Comparison of ENCODE assay signal across 8 cellular contexts in the genomic region with DNA sequence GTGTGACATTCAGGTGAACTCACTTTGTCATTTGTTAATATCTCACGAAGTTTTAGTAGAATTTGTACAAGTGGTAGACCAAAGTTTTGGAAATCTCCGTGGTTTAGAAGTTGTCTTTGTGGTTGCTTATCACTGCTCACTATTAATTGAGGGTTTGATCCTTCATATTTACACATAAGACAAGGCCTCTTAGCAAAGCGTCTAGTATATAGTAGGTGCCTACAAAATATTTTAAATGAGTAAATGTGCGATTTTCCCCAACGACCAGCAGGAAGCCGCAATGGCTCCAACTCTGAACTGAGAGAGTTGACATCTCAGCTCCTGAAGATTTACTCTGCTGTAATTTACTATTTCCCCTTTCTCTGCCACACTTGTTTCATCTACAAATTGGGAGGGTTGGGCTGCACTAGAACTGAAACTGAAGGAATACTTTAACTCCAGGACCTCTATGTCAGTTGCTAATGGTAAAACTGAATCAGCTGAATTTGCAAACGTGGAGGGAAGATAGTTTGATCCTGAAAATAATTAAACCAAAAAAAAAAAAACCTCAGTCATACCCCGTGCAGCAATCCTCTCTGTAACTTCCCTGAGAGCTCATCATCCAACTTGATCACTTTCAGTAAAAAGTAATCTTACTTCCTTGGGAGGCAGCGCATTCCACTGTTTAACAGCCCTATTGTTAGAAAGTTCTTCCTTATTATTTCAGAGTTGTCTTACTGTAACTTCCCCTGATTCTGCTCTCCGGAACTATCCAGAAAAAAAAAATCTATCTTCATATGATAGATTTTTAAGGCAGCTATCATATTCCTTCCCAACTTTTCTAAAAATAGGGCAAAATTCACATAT. TPM values are rescaled to one million over a fixed set of nuclear protein-coding genes. Genes with fewer than 3 reads are reported as not detected.
A peak's percentile ranks its signal among the peaks of the same experiment; 100 is the strongest.
DNase-seq lines count a peak whose midpoint lies in the region; ATAC-seq and TF ChIP-seq lines count a peak whose summit lies in the region.

No MANE protein-coding gene starts in this region.

- no CpG with 5 or more reads among the region's 10 CpGs for WGBS in iPS DF 6.9 (ENCODE audit: insufficient coverage, insufficient read length)
- 23 to 30% (median 26%) methylated on average over 10 of the region's 10 CpGs for WGBS in spleen, 5 donors

- H3K27ac ChIP-seq in HUES48 (ENCODE audit: low read depth, low read length) (peak overlapping the region; percentile 94), WERI-Rb-1 (no peak overlapping the region), iPS DF 6.9 (ENCODE audit: low read length) (no peak overlapping the region), spleen (peak overlapping the region in 7 of 8 donors; percentile 84 to 99 (median 97))

- peaks cover 6% of the 10 kb centered on the region; the same call in 1 of the 2 replicates for H3K27me3 ChIP-seq in HUES48 (ENCODE audit: control insufficient read depth, insufficient read depth, low read length)
- H3K27me3 ChIP-seq in WERI-Rb-1 (ENCODE audit: insufficient read depth, low read depth, severe bottlenecking) = no peaks in the 10 kb centered on the region
- H3K27me3 ChIP-seq in iPS DF 6.9 (ENCODE audit: control insufficient read depth, insufficient read depth, low read length) = no peaks in the 10 kb centered on the region
- H3K27me3 ChIP-seq in spleen (replicated peaks in 1 of 7) = peaks cover 0 to 20% (median 3%) of the 10 kb centered on the region in 7 donors

- TF ChIP-seq POLR2A in spleen (IDR thresholded peaks at IDR 0.05) = no peak

- intact Hi-C loops in spleen (cut with DNase I; ENCODE audit: low total_unique reads) = no loop called here

- H3K4me3 ChIP-seq in HUES48 (ENCODE audit: low read depth, low read length) (peak overlapping the region; percentile 87), WERI-Rb-1 (ENCODE audit: low read depth, low read length) (peak overlapping the region; percentile 85), iPS DF 6.9 (ENCODE audit: low read length) (peak overlapping the region; percentile 80; the same call in 1 of the 2 replicates), spleen (peak overlapping the region in 7 of 8 donors; percentile 67 to 94 (median 87))

- H3K9ac ChIP-seq in HUES48 (ENCODE audit: low read depth, low read length) = peak overlapping the region; percentile 57

- DNase-seq in WERI-Rb-1 = no peak
- DNase-seq in iPS DF 6.9 (ENCODE audit: low read depth, low spot score) = no peak
- DNase-seq in spleen = no peak
- no peak for DNase-seq in stimulated activated CD4-positive, alpha-beta T cell treated with anti-CD3 and anti-CD28 coated beads, Interleukin-4, amount 100 ng/mL, for 24 hours
- no peak for DNase-seq in NCI-H2029 treated with DMSO at 0.1 percent for 48 hours (lab: John Stamatoyannopoulos, UW)
- DNase-seq in OCI-M1 (lab: John Stamatoyannopoulos, UW) = no peak

- ATAC-seq in HG03045 (IDR thresholded peaks at IDR 0.05; ENCODE audit: unreplicated experiment) = no peak

- H3K36me3 ChIP-seq in HUES48 (ENCODE audit: control insufficient read depth, insufficient read depth, low read length) (0 out of 2 replicates have a peak, but pooled peaks cover 5% of the 10 kb centered on the region), WERI-Rb-1 (no peaks in the 10 kb centered on the region), iPS DF 6.9 (ENCODE audit: control insufficient read depth, insufficient read depth, low read length) (no peaks in the 10 kb centered on the region), spleen (no peaks in the 10 kb centered on the region)

- TF ChIP-seq CTCF in WERI-Rb-1 (IDR thresholded peaks at IDR 0.05; ENCODE audit: low read depth, low read length) (no peak), spleen (IDR thresholded peaks at IDR 0.05 in 8 of 11, conservative IDR thresholded peaks at IDR 0.05 in 3 of 11) (no peak)

- H3K9me3 ChIP-seq in HUES48 (ENCODE audit: control insufficient read depth, insufficient read depth, low read length) (no peaks in the 10 kb centered on the region), WERI-Rb-1 (ENCODE audit: severe bottlenecking) (no peaks in the 10 kb centered on the region), iPS DF 6.9 (ENCODE audit: control insufficient read depth, insufficient read depth, low read length) (no peaks in the 10 kb centered on the region), spleen (no peaks in the 10 kb centered on the region)

- H3K4me1 ChIP-seq in HUES48 (ENCODE audit: control insufficient read depth, insufficient read depth, low read length) = peaks cover 27% of the 10 kb centered on the region
- peaks cover under 1% of the 10 kb centered on the region; the same call in 1 of the 2 replicates for H3K4me1 ChIP-seq in iPS DF 6.9 (ENCODE audit: control insufficient read depth, insufficient read depth, low read length)
- peaks cover 9 to 69% (median 40%) of the 10 kb centered on the region in 6 donors for H3K4me1 ChIP-seq in spleen

RNA-seq across cellular contexts. Expression of gene SBF2, which starts 1.3 kb away (rescaled TPM):
- total RNA-seq in spleen = 10 to 100 TPM; 38.2 to 70.9 (median 67.3) TPM
- 1 to 10 TPM; 3.6 to 5.0 (median 4.3) TPM for polyA plus RNA-seq in spleen

RNA-seq across cellular contexts. Expression of gene ADM, which starts 9.6 kb away (rescaled TPM):
- total RNA-seq in spleen = 10 to 100 TPM; 25.6 to 88.0 (median 38.3) TPM
- 1 to 10 TPM; 5.2 to 7.8 (median 7.3) TPM for polyA plus RNA-seq in spleen

Comparison
In these comparisons a context has a peak if more than half of its experiments do, and no peak if none do; other contexts are left out.
1. H3K27ac ChIP-seq: peak in HUES48 (single experiment) and spleen (7 of 8); none in WERI-Rb-1 (single experiment) and iPS DF 6.9 (single experiment).
2. Peak in every context shown above with its lines, with median percentiles within 50 percentile points of each other: H3K4me3 ChIP-seq.